ENCODE assay signal across 1 cellular context in the genomic region with DNA sequence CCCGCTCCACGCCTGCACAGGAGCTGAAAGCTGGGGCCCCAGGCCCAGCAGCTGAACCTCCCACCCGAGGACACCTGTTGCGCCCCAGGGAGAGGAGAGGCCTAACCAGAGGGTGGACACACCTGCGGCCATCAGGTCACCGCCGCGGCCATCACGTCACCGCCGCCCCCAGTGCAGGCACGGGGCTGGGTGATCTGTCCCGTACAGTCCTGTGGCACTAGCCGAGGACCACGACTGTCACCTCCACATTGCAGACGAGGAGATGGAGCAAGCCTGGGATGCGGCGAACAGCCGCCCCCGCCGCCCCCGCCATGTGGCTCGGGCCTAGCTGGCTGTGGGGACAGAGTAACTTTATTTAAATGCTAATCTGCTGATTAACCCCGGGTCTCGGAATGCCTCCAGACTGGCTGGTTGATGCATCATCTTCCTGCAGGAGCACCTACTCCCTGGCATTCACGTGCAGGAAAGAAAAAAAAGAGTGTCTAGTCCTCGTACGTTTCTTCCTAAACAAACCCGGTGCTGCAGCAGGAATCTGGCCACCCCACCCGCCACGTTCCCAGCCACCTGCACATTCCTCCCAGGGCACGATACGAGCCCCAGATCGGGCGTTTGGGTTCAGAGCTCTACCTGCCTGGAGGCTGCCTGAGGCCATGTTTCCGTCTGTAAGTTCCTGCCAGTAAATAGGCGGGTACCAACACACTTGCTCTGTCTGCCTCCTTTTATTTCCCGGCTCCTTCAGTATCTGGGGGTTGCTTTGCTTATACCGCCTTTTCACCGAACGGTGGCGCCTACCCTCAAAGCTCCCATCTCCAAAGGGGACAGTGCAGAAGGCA.
TF ChIP-seq lines count a peak whose summit lies in the region.

No MANE protein-coding gene starts in this region.

TF ChIP-seq in GM12878, 131 proteins besides CTCF, POLR2A, EP300 and RAD21:
- TF ChIP-seq BCL11A (IDR thresholded peaks at IDR 0.05; ENCODE audit: low read depth, low read length) (no peak), SMC3 (IDR thresholded peaks at IDR 0.05; ENCODE audit: borderline replicate concordance, low read length) (0 out of 2 replicates have a peak, but pooled peaks have one; percentile 1), RB1 (IDR thresholded peaks at IDR 0.05; ENCODE audit: borderline replicate concordance) (no peak)
TF ChIP-seq in GM12878: peak in this region for 1.
